14 cellular contexts compared by ENCODE assay signal in the genomic region with DNA sequence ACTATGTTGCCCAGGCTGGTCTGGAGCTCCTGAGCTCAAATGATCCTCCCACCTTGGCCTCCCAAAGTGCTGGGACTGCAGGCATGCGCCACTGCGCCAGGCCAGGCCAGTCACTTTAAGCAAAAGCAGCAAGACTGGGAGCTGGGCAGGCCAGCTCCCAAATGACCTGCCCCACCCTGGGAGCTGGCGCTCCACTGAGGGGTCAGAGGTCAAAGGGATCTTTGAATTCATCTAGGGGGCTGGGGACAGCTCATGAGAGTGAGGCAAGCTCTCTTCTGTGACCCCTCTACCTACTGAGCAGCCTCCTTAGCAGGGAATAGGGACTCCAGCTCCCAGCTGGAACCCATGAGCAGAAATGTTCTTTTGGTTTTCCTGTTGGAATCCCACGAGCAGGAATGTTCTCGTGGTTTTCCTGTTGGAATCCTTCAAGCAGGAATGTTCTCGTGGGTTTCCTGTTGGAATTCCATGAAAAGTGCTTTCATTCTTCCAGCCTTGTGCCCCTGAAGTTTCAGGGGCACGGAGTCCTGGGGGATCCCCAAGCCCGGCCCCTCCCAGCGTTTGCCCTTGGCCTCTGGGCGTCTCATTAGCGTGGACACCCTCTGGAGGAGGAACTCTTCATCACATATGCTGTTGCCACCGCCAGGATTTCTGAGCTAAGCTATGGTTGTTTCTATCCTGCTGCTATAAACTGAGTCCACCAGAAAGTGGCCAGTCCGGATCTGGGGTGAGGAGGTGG.
DNase-seq lines count a peak whose midpoint lies in the region; ATAC-seq and TF ChIP-seq lines count a peak whose summit lies in the region.
"Had no signal": no experiment of that assay in that cellular context is flagged by ENCODE, and none has a peak within 500 bp of the region (broad histone marks: within the 10 kb centered on the region; RNA-seq: fewer than 3 reads in every experiment).

No MANE protein-coding gene starts in this region.

- H3K4me1 ChIP-seq in cardiac muscle cell (ENCODE audit: low read depth), result no peaks in the 10 kb centered on the region
- H3K4me1 ChIP-seq in esophagus squamous epithelium, result peaks cover 0 to 62% (median 22%) of the 10 kb centered on the region in 3 donors
- H3K4me1 ChIP-seq in mucosa of descending colon (ENCODE audit: low read depth), result peaks cover 18% of the 10 kb centered on the region
- peaks cover 34% of the 10 kb centered on the region for H3K4me1 ChIP-seq in vagina
- H3K4me1 ChIP-seq: A549 had no signal

- no peak for ATAC-seq in Right ventricle myocardium superior (ENCODE audit: poor library complexity)
- peak; percentile 10 for ATAC-seq in mucosa of descending colon
- ATAC-seq: A549 had no signal

- H3K27me3 ChIP-seq in cardiac muscle cell (no peaks in the 10 kb centered on the region), esophagus squamous epithelium (no peaks in the 10 kb centered on the region), vagina (no peaks in the 10 kb centered on the region)

- no peaks in the 10 kb centered on the region for H3K9me3 Mint-ChIP-seq in activated CD4-positive, alpha-beta T cell treated with anti-CD3 and anti-CD28 coated beads, Interleukin-2, amount 10 ng/mL, durations not matched to agents 7 days and 5 days
- H3K9me3 Mint-ChIP-seq: activated naive CD4-positive, alpha-beta T cell treated with anti-CD3 and anti-CD28 coated beads, Interleukin-2, amount 10 ng/mL, durations not matched to agents 7 days and 5 days; immature natural killer cell had no signal

- CTCF ChIA-PET in activated CD4-positive, alpha-beta T cell treated with anti-CD3 and anti-CD28 coated beads, Interleukin-2, amount 10 ng/mL, durations not matched to agents 7 days and 5 days (lab: Charles Lee), result interaction anchor here (1.3 kb wide), 1 partner anchor 10 kb away, joined by 3 read pairs; no protein-coding TSS in a partner anchor

- peaks cover 2% of the 10 kb centered on the region for H3K27me3 Mint-ChIP-seq in activated CD4-positive, alpha-beta T cell treated with anti-CD3 and anti-CD28 coated beads, Interleukin-2, amount 10 ng/mL, durations not matched to agents 7 days and 5 days

- H3K4me3 ChIP-seq in cardiac muscle cell (no peak overlapping the region), esophagus squamous epithelium (no peak overlapping the region), mucosa of descending colon (no peak overlapping the region), vagina (no peak overlapping the region)
- H3K4me3 ChIP-seq: A549 had no signal

- POLR2A ChIA-PET in activated CD4-positive, alpha-beta T cell treated with anti-CD3 and anti-CD28 coated beads, Interleukin-2, amount 10 ng/mL, durations not matched to agents 7 days and 5 days (lab: Charles Lee), result no interaction called here

- no peaks in the 10 kb centered on the region for H3K36me3 Mint-ChIP-seq in activated CD4-positive, alpha-beta T cell treated with anti-CD3 and anti-CD28 coated beads, Interleukin-2, amount 10 ng/mL, durations not matched to agents 7 days and 5 days (ENCODE audit: low read depth)
- H3K36me3 Mint-ChIP-seq: activated naive CD4-positive, alpha-beta T cell treated with anti-CD3 and anti-CD28 coated beads, Interleukin-2, amount 10 ng/mL, durations not matched to agents 7 days and 5 days; immature natural killer cell had no signal

- TF ChIP-seq POLR2A in esophagus squamous epithelium (IDR thresholded peaks at IDR 0.05) (no peak), vagina (IDR thresholded peaks at IDR 0.05) (no peak)

- no peaks in the 10 kb centered on the region for H3K36me3 ChIP-seq in cardiac muscle cell
- no peaks in the 10 kb centered on the region for H3K36me3 ChIP-seq in esophagus squamous epithelium
- no peaks in the 10 kb centered on the region for H3K36me3 ChIP-seq in mucosa of descending colon (ENCODE audit: low read depth)
- H3K36me3 ChIP-seq in vagina, result no peaks in the 10 kb centered on the region

- H3K27ac ChIP-seq in cardiac muscle cell, result no peak overlapping the region
- H3K27ac ChIP-seq in esophagus squamous epithelium, result peak overlapping the region; percentile 44 to 59 (median 53)
- H3K27ac ChIP-seq in vagina, result peak overlapping the region; percentile 46
- H3K27ac ChIP-seq: A549 had no signal

- H3K4me1 Mint-ChIP-seq in activated CD4-positive, alpha-beta T cell treated with anti-CD3 and anti-CD28 coated beads, Interleukin-2, amount 10 ng/mL, durations not matched to agents 7 days and 5 days, result no peaks in the 10 kb centered on the region
- H3K4me1 Mint-ChIP-seq: activated naive CD4-positive, alpha-beta T cell treated with anti-CD3 and anti-CD28 coated beads, Interleukin-2, amount 10 ng/mL, durations not matched to agents 7 days and 5 days had no signal

- H3K4me3 Mint-ChIP-seq in activated CD4-positive, alpha-beta T cell treated with anti-CD3 and anti-CD28 coated beads, Interleukin-2, amount 10 ng/mL, durations not matched to agents 7 days and 5 days, result no peak overlapping the region
- H3K4me3 Mint-ChIP-seq: activated naive CD4-positive, alpha-beta T cell treated with anti-CD3 and anti-CD28 coated beads, Interleukin-2, amount 10 ng/mL, durations not matched to agents 7 days and 5 days; immature natural killer cell had no signal

- H3K9me3 ChIP-seq in cardiac muscle cell (ENCODE audit: low read depth) (no peaks in the 10 kb centered on the region), esophagus squamous epithelium (no peaks in the 10 kb centered on the region), mucosa of descending colon (no peaks in the 10 kb centered on the region), vagina (no peaks in the 10 kb centered on the region)
- H3K9me3 ChIP-seq: A549 had no signal

- DNase-seq in cardiac muscle cell (ENCODE audit: low read depth in 1 of 2, low spot score in 1 of 2) (peak in 1 of 2 donors; percentile 89), Right ventricle myocardium superior (no peak), esophagus squamous epithelium (lab: John Stamatoyannopoulos, UW) (no peak), mucosa of descending colon (peak in 1 of 3 donors; percentile 37), vagina (ENCODE audit: extremely low spot score in 2 of 2) (no peak), NCI-H1436 treated with DMSO at 0.1 percent for 48 hours (lab: John Stamatoyannopoulos, UW) (no peak)
- DNase-seq in activated CD8-positive, alpha-beta memory T cell treated with anti-CD3 and anti-CD28 coated beads, Interleukin-2, amount 50 U/mL, for 4 hours, result no peak
- no peak for DNase-seq in activated CD4-positive, alpha-beta T cell treated with anti-CD3 and anti-CD28 coated beads, Interleukin-2, amount 10 ng/mL, durations not matched to agents 7 days and 5 days
- DNase-seq: activated CD4-positive, alpha-beta T cell treated with anti-CD3 and anti-CD28 coated beads for 4 hours; activated naive CD4-positive, alpha-beta T cell treated with anti-CD3 and anti-CD28 coated beads, Interleukin-2, amount 10 ng/mL, durations not matched to agents 7 days and 5 days; immature natural killer cell; KG1; NCI-H510A had no signal

- no peak overlapping the region for H3K27ac Mint-ChIP-seq in activated CD4-positive, alpha-beta T cell treated with anti-CD3 and anti-CD28 coated beads, Interleukin-2, amount 10 ng/mL, durations not matched to agents 7 days and 5 days
- H3K27ac Mint-ChIP-seq: activated naive CD4-positive, alpha-beta T cell treated with anti-CD3 and anti-CD28 coated beads, Interleukin-2, amount 10 ng/mL, durations not matched to agents 7 days and 5 days had no signal

- TF ChIP-seq CTCF in cardiac muscle cell (IDR thresholded peaks at IDR 0.05; ENCODE audit: low read depth, low read length) (peak; percentile 46), esophagus squamous epithelium (IDR thresholded peaks at IDR 0.05) (no peak), mucosa of descending colon (IDR thresholded peaks at IDR 0.05) (no peak), vagina (IDR thresholded peaks at IDR 0.05) (no peak)

- WGBS in esophagus squamous epithelium, 2 donors, result 64 to 67% methylated on average over 4 to 6 of the region's 13 CpGs

- intact Hi-C loops in Right ventricle myocardium superior (cut with DNase I) (no loop called here), esophagus squamous epithelium (cut with DNase I) (no loop called here), mucosa of descending colon (cut with DNase I, micrococcal nuclease) (no loop called here), vagina (cut with DNase I) (loop anchor here (10.0 kb wide), 1 partner anchor 530 kb away; no protein-coding TSS in a partner anchor)
